1 cellular context compared by ENCODE assay signal in the genomic region with DNA sequence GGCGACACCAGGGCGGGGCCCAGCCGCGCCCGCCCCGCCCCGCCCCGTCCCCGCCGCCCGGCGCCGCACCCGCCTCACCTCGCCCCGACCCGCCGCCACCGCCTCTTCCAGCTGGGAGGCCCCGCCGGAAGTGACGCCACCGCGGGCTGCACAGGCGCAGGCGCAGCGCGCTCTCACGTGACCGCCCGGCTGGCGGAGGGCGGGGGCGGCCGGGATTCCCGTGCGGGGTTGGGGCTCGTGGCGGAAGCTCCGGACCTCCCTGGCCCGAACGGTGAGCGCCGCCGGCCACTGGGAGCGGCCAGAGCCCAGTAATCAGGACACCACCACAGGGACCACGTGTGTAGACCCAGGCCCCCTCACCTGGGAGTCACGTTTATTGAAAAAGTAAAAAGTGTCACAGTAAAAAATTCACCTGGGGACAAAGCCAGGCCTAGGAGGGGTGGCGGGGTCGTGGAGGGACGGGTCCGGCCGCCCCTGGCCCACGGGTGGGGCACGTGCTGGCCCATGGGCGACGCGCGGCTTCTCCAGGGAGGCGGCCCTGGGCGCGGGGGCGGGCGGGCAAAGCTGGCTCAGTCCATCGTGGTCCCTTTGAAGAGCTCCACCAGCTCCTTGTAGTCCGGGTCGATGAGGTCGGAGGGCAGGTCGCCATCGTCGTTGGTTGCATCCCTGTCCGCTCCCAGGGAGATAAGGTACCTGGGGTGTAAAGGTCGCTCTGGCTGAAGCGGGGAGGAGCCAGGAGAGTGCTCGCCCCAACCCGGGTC.
A peak's percentile ranks its signal among the peaks of the same experiment; 100 is the strongest.
TF ChIP-seq lines count a peak whose summit lies in the region.

A gene with protein sequence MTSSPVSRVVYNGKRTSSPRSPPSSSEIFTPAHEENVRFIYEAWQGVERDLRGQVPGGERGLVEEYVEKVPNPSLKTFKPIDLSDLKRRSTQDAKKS (minus strand): TSS at position 132 of the 761 bp plus-strand sequence. CDS start 8,785 bp downstream, outside the sequence.

TF ChIP-seq in HEK293, 187 proteins besides CTCF, POLR2A, EP300 and RAD21 (continued from another document):
- TF ChIP-seq, protein P1, sequence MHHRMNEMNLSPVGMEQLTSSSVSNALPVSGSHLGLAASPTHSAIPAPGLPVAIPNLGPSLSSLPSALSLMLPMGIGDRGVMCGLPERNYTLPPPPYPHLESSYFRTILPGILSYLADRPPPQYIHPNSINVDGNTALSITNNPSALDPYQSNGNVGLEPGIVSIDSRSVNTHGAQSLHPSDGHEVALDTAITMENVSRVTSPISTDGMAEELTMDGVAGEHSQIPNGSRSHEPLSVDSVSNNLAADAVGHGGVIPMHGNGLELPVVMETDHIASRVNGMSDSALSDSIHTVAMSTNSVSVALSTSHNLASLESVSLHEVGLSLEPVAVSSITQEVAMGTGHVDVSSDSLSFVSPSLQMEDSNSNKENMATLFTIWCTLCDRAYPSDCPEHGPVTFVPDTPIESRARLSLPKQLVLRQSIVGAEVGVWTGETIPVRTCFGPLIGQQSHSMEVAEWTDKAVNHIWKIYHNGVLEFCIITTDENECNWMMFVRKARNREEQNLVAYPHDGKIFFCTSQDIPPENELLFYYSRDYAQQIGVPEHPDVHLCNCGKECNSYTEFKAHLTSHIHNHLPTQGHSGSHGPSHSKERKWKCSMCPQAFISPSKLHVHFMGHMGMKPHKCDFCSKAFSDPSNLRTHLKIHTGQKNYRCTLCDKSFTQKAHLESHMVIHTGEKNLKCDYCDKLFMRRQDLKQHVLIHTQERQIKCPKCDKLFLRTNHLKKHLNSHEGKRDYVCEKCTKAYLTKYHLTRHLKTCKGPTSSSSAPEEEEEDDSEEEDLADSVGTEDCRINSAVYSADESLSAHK (tag by site-specific recombination; IDR thresholded peaks at IDR 0.05) = no peak
- TF ChIP-seq, protein P2, sequence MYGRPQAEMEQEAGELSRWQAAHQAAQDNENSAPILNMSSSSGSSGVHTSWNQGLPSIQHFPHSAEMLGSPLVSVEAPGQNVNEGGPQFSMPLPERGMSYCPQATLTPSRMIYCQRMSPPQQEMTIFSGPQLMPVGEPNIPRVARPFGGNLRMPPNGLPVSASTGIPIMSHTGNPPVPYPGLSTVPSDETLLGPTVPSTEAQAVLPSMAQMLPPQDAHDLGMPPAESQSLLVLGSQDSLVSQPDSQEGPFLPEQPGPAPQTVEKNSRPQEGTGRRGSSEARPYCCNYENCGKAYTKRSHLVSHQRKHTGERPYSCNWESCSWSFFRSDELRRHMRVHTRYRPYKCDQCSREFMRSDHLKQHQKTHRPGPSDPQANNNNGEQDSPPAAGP (tag by site-specific recombination; IDR thresholded peaks at IDR 0.05) = no peak
- TF ChIP-seq GFI1B (tag by site-specific recombination; IDR thresholded peaks at IDR 0.05) (no peak), KLF8 (tag by site-specific recombination; IDR thresholded peaks at IDR 0.05) (peak; percentile 73; the same call in 1 of the 2 replicates), KLF1 (tag by site-specific recombination; IDR thresholded peaks at IDR 0.05) (peak; percentile 65), SCRT1 (tag by site-specific recombination; IDR thresholded peaks at IDR 0.05; ENCODE audit: borderline replicate concordance) (no peak), ZNF174 (tag by site-specific recombination; IDR thresholded peaks at IDR 0.05) (no peak), ZNF404 (tag by site-specific recombination; IDR thresholded peaks at IDR 0.05) (no peak), SP7 (tag by site-specific recombination; IDR thresholded peaks at IDR 0.05) (peak; percentile 36), HOXA7 (CRISPR knock-in tag; IDR thresholded peaks at IDR 0.05; ENCODE audit: borderline replicate concordance) (no peak), ZNF501 (tag by site-specific recombination; IDR thresholded peaks at IDR 0.05) (no peak), ZNF600 (tag by site-specific recombination; IDR thresholded peaks at IDR 0.05) (no peak), PRDM1 (tag by site-specific recombination; IDR thresholded peaks at IDR 0.05) (no peak), ZNF10 (tag by site-specific recombination; IDR thresholded peaks at IDR 0.05) (no peak), ZNF394 (tag by site-specific recombination; IDR thresholded peaks at IDR 0.05; ENCODE audit: borderline replicate concordance) (0 out of 2 replicates have a peak, but pooled peaks have one; percentile 32), EGR2 (tag by site-specific recombination; IDR thresholded peaks at IDR 0.05; ENCODE audit: low read depth) (peak; percentile 64), SP3 (tag by site-specific recombination; IDR thresholded peaks at IDR 0.05) (peak; percentile 44), ZNF544 (tag by site-specific recombination; IDR thresholded peaks at IDR 0.05) (no peak), KLF16 (tag by site-specific recombination; IDR thresholded peaks at IDR 0.05) (0 out of 2 replicates have a peak, but pooled peaks have one; percentile 15), OSR2 (tag by site-specific recombination; IDR thresholded peaks at IDR 0.05) (0 out of 2 replicates have a peak, but pooled peaks have one; percentile 17), ZNF629 (tag by site-specific recombination; IDR thresholded peaks at IDR 0.05) (peak; percentile 11; the same call in 1 of the 2 replicates), ZNF660 (tag by site-specific recombination; IDR thresholded peaks at IDR 0.05) (0 out of 2 replicates have a peak, but pooled peaks have one; percentile 15), ZEB2 (tag by site-specific recombination; IDR thresholded peaks at IDR 0.05) (peak; percentile 75), YY2 (tag by site-specific recombination; IDR thresholded peaks at IDR 0.05) (no peak), ZNF624 (tag by site-specific recombination; IDR thresholded peaks at IDR 0.05) (no peak), ZNF324 (tag by site-specific recombination; IDR thresholded peaks at IDR 0.05) (no peak), ZNF610 (tag by site-specific recombination; IDR thresholded peaks at IDR 0.05; ENCODE audit: borderline replicate concordance) (no peak), ZSCAN30 (tag by site-specific recombination; IDR thresholded peaks at IDR 0.05) (peak; percentile 49; the same call in 1 of the 2 replicates), MEIS1 (CRISPR knock-in tag; IDR thresholded peaks at IDR 0.05; ENCODE audit: borderline replicate concordance) (no peak), KLF9 (tag by site-specific recombination; IDR thresholded peaks at IDR 0.05; ENCODE audit: low read depth) (peak; percentile 19; the same call in 1 of the 2 replicates), ZNF121 (tag by site-specific recombination; IDR thresholded peaks at IDR 0.05) (no peak), KLF10 (tag by site-specific recombination; IDR thresholded peaks at IDR 0.05) (peak; percentile 22; the same call in 1 of the 2 replicates), ZNF76 (tag by site-specific recombination; IDR thresholded peaks at IDR 0.05; ENCODE audit: borderline replicate concordance, low read depth) (no peak), TCF7L2 (IDR thresholded peaks at IDR 0.05; ENCODE audit: borderline replicate concordance, low read depth, low read length) (no peak), ZNF341 (tag by site-specific recombination; IDR thresholded peaks at IDR 0.05; ENCODE audit: low read depth) (peak; percentile 52; the same call in 1 of the 2 replicates), ZNF558 (tag by site-specific recombination; IDR thresholded peaks at IDR 0.05) (no peak), ZFHX2 (tag by site-specific recombination; conservative IDR thresholded peaks at IDR 0.05) (peak; percentile 78), BCL11A (tag by site-specific recombination; IDR thresholded peaks at IDR 0.05; ENCODE audit: low read depth) (no peak), GLIS2 (tag by site-specific recombination; IDR thresholded peaks at IDR 0.05) (peak; percentile 42; the same call in 1 of the 2 replicates)
- TF ChIP-seq, protein P3, sequence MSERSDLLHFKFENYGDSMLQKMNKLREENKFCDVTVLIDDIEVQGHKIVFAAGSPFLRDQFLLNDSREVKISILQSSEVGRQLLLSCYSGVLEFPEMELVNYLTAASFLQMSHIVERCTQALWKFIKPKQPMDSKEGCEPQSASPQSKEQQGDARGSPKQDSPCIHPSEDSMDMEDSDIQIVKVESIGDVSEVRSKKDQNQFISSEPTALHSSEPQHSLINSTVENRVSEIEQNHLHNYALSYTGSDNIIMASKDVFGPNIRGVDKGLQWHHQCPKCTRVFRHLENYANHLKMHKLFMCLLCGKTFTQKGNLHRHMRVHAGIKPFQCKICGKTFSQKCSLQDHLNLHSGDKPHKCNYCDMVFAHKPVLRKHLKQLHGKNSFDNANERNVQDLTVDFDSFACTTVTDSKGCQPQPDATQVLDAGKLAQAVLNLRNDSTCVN (tag by site-specific recombination; optimal IDR thresholded peaks at IDR 0.05) = peak; percentile 57
- TF ChIP-seq, protein P4, sequence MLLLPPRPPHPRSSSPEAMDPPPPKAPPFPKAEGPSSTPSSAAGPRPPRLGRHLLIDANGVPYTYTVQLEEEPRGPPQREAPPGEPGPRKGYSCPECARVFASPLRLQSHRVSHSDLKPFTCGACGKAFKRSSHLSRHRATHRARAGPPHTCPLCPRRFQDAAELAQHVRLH (tag by site-specific recombination; IDR thresholded peaks at IDR 0.05) = no peak
- TF ChIP-seq, protein P5, sequence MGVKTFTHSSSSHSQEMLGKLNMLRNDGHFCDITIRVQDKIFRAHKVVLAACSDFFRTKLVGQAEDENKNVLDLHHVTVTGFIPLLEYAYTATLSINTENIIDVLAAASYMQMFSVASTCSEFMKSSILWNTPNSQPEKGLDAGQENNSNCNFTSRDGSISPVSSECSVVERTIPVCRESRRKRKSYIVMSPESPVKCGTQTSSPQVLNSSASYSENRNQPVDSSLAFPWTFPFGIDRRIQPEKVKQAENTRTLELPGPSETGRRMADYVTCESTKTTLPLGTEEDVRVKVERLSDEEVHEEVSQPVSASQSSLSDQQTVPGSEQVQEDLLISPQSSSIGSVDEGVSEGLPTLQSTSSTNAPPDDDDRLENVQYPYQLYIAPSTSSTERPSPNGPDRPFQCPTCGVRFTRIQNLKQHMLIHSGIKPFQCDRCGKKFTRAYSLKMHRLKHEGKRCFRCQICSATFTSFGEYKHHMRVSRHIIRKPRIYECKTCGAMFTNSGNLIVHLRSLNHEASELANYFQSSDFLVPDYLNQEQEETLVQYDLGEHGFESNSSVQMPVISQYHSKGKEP (tag by site-specific recombination; IDR thresholded peaks at IDR 0.05) = no peak
- TF ChIP-seq, protein P6, sequence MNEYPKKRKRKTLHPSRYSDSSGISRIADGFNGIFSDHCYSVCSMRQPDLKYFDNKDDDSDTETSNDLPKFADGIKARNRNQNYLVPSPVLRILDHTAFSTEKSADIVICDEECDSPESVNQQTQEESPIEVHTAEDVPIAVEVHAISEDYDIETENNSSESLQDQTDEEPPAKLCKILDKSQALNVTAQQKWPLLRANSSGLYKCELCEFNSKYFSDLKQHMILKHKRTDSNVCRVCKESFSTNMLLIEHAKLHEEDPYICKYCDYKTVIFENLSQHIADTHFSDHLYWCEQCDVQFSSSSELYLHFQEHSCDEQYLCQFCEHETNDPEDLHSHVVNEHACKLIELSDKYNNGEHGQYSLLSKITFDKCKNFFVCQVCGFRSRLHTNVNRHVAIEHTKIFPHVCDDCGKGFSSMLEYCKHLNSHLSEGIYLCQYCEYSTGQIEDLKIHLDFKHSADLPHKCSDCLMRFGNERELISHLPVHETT (tag by site-specific recombination; IDR thresholded peaks at IDR 0.05) = no peak
- TF ChIP-seq, protein P7, sequence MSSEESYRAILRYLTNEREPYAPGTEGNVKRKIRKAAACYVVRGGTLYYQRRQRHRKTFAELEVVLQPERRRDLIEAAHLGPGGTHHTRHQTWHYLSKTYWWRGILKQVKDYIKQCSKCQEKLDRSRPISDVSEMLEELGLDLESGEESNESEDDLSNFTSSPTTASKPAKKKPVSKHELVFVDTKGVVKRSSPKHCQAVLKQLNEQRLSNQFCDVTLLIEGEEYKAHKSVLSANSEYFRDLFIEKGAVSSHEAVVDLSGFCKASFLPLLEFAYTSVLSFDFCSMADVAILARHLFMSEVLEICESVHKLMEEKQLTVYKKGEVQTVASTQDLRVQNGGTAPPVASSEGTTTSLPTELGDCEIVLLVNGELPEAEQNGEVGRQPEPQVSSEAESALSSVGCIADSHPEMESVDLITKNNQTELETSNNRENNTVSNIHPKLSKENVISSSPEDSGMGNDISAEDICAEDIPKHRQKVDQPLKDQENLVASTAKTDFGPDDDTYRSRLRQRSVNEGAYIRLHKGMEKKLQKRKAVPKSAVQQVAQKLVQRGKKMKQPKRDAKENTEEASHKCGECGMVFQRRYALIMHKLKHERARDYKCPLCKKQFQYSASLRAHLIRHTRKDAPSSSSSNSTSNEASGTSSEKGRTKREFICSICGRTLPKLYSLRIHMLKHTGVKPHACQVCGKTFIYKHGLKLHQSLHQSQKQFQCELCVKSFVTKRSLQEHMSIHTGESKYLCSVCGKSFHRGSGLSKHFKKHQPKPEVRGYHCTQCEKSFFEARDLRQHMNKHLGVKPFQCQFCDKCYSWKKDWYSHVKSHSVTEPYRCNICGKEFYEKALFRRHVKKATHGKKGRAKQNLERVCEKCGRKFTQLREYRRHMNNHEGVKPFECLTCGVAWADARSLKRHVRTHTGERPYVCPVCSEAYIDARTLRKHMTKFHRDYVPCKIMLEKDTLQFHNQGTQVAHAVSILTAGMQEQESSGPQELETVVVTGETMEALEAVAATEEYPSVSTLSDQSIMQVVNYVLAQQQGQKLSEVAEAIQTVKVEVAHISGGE (tag by site-specific recombination; conservative IDR thresholded peaks at IDR 0.05; ENCODE audit: low read depth) = peak; percentile 51
- TF ChIP-seq, protein P8, sequence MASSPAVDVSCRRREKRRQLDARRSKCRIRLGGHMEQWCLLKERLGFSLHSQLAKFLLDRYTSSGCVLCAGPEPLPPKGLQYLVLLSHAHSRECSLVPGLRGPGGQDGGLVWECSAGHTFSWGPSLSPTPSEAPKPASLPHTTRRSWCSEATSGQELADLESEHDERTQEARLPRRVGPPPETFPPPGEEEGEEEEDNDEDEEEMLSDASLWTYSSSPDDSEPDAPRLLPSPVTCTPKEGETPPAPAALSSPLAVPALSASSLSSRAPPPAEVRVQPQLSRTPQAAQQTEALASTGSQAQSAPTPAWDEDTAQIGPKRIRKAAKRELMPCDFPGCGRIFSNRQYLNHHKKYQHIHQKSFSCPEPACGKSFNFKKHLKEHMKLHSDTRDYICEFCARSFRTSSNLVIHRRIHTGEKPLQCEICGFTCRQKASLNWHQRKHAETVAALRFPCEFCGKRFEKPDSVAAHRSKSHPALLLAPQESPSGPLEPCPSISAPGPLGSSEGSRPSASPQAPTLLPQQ (tag by site-specific recombination; IDR thresholded peaks at IDR 0.05) = no peak
